ENCODE assay signal across 8 cellular contexts in the genomic region with DNA sequence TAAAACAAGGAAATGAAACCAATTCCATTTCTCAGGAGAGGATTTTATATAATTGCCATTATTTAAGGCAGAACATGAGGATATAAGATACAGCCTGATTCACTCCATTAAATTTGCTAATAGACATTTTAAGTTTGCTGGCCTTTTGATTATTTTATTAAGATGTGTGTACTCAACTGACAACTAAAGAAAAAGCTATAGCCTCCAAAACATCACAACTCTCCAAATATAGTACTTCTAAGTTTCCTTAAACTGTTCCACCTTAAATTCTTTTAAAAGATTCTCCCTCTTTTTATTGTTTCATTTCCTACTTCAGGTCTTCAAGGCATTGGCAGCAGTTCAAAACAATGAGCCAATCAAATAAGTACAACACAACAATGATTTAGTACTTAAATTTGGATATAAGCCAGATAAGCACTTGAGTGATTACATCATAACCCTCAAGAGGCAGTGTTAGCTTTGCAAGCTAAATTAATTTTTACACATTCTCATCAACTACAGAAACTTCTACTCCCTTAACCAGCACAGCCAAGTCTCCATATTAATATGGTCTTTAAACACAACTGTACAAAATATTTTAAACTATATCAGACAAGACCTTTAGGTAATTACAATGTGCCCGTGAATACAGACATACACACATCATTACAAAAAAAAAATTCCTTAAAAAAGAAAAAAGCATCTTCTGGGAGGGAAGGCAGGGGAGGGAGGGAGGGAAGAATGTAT.
DNase-seq lines count a peak whose midpoint lies in the region; ATAC-seq and TF ChIP-seq lines count a peak whose summit lies in the region.

No MANE protein-coding gene starts in this region.

- CTCF ChIA-PET in activated CD8-positive, alpha-beta T cell treated with anti-CD3 and anti-CD28 coated beads for 36 hours (lab: Charles Lee), result interaction anchor here (1.0 to 1.5 kb wide), 2 partner anchors 10 to 11 kb away, joined by 4 read pairs; no protein-coding TSS in a partner anchor
- CTCF ChIA-PET in activated CD8-positive, alpha-beta T cell treated with anti-CD3 and anti-CD28 coated beads, Interleukin-2, amount 10 ng/mL, durations not matched to agents 7 days and 5 days (lab: Charles Lee), result interaction anchor here (1.0 to 1.2 kb wide), 3 partner anchors 10 to 23 kb away, joined by 3 read pairs; no protein-coding TSS in a partner anchor

- peaks cover 32% of the 10 kb centered on the region for H3K4me1 Mint-ChIP-seq in activated CD8-positive, alpha-beta T cell treated with anti-CD3 and anti-CD28 coated beads for 36 hours (ENCODE audit: low read depth)
- peaks cover 10% of the 10 kb centered on the region for H3K4me1 Mint-ChIP-seq in activated CD8-positive, alpha-beta T cell treated with anti-CD3 and anti-CD28 coated beads, Interleukin-2, amount 10 ng/mL, durations not matched to agents 7 days and 5 days (ENCODE audit: low read depth)

- no peak overlapping the region for H3K4me3 Mint-ChIP-seq in activated CD8-positive, alpha-beta T cell treated with anti-CD3 and anti-CD28 coated beads for 36 hours
- no peak overlapping the region for H3K4me3 Mint-ChIP-seq in activated CD8-positive, alpha-beta T cell treated with anti-CD3 and anti-CD28 coated beads, Interleukin-2, amount 10 ng/mL, durations not matched to agents 7 days and 5 days

- no peaks in the 10 kb centered on the region for H3K9me3 Mint-ChIP-seq in activated CD8-positive, alpha-beta T cell treated with anti-CD3 and anti-CD28 coated beads for 36 hours
- no peaks in the 10 kb centered on the region for H3K9me3 Mint-ChIP-seq in activated CD8-positive, alpha-beta T cell treated with anti-CD3 and anti-CD28 coated beads, Interleukin-2, amount 10 ng/mL, durations not matched to agents 7 days and 5 days (ENCODE audit: insufficient read depth)

- H3K27me3 Mint-ChIP-seq in activated CD8-positive, alpha-beta T cell treated with anti-CD3 and anti-CD28 coated beads for 36 hours, result no peaks in the 10 kb centered on the region
- H3K27me3 Mint-ChIP-seq in activated CD8-positive, alpha-beta T cell treated with anti-CD3 and anti-CD28 coated beads, Interleukin-2, amount 10 ng/mL, durations not matched to agents 7 days and 5 days (ENCODE audit: low read depth), result no peaks in the 10 kb centered on the region

- intact Hi-C loops in activated CD8-positive, alpha-beta T cell treated with anti-CD3 and anti-CD28 coated beads for 36 hours (cut with micrococcal nuclease), result no loop called here

- peaks cover 25% of the 10 kb centered on the region for H3K36me3 Mint-ChIP-seq in activated CD8-positive, alpha-beta T cell treated with anti-CD3 and anti-CD28 coated beads for 36 hours (ENCODE audit: low read depth)
- peaks cover 27% of the 10 kb centered on the region for H3K36me3 Mint-ChIP-seq in activated CD8-positive, alpha-beta T cell treated with anti-CD3 and anti-CD28 coated beads, Interleukin-2, amount 10 ng/mL, durations not matched to agents 7 days and 5 days (ENCODE audit: low read depth)

- no peak for TF ChIP-seq CTCF in activated CD8-positive, alpha-beta T cell treated with anti-CD3 and anti-CD28 coated beads for 36 hours (IDR thresholded peaks at IDR 0.05)
- no peak for TF ChIP-seq CTCF in astrocyte of the cerebellum (IDR thresholded peaks at IDR 0.05; ENCODE audit: low read depth, low read length, missing control alignments)
- TF ChIP-seq CTCF in GM13976 (IDR thresholded peaks at IDR 0.05; ENCODE audit: borderline replicate concordance, control extremely low read depth, extremely low read depth, insufficient read depth, missing control alignments), result no peak

- peak; percentile 30 for ATAC-seq in activated CD8-positive, alpha-beta T cell treated with anti-CD3 and anti-CD28 coated beads for 36 hours
- ATAC-seq in activated CD8-positive, alpha-beta T cell treated with anti-CD3 and anti-CD28 coated beads, Interleukin-2, amount 10 ng/mL, durations not matched to agents 7 days and 5 days, result no peak

- H3K4me3 ChIP-seq in astrocyte of the cerebellum (ENCODE audit: low read depth, low read length), result no peak overlapping the region

- POLR2A ChIA-PET in activated CD8-positive, alpha-beta T cell treated with anti-CD3 and anti-CD28 coated beads for 36 hours (lab: Charles Lee), result no interaction called here
- POLR2A ChIA-PET in activated CD8-positive, alpha-beta T cell treated with anti-CD3 and anti-CD28 coated beads, Interleukin-2, amount 10 ng/mL, durations not matched to agents 7 days and 5 days (lab: Charles Lee), result no interaction called here

- DNase-seq in activated CD8-positive, alpha-beta T cell treated with anti-CD3 and anti-CD28 coated beads for 36 hours, result no peak
- DNase-seq in activated CD8-positive, alpha-beta T cell treated with anti-CD3 and anti-CD28 coated beads, Interleukin-2, amount 10 ng/mL, durations not matched to agents 7 days and 5 days, result no peak
- DNase-seq in NCI-H2196 (lab: John Stamatoyannopoulos, UW; ENCODE audit: unreplicated experiment) (peak; percentile 65), astrocyte of the cerebellum (ENCODE audit: low read depth) (peak; percentile 82), left kidney (ENCODE audit: low read depth, low spot score) (peak; percentile 68), GM13976 (ENCODE audit: low spot score) (no peak), inferior parietal cortex (ENCODE audit: extremely low spot score) (no peak)
- DNase-seq in stimulated activated CD4-positive, alpha-beta T cell treated with anti-CD3 and anti-CD28 coated beads, Interleukin-2, amount 100 ng/mL, for 24 hours, result no peak

- in situ Hi-C loops in astrocyte of the cerebellum (cut with HindIII; ENCODE audit: low sequenced_read_pairs), result no loop called here
- in situ Hi-C loops in GM13976 (cut with MboI; ENCODE audit: low sequenced_read_pairs, unreplicated experiment), result no loop called here

- peak overlapping the region; percentile 26 for H3K27ac Mint-ChIP-seq in activated CD8-positive, alpha-beta T cell treated with anti-CD3 and anti-CD28 coated beads for 36 hours
- no peak overlapping the region for H3K27ac Mint-ChIP-seq in activated CD8-positive, alpha-beta T cell treated with anti-CD3 and anti-CD28 coated beads, Interleukin-2, amount 10 ng/mL, durations not matched to agents 7 days and 5 days

Comparison
In these comparisons a context has a peak if more than half of its experiments do, and no peak if none do; other contexts are left out.
1. DNase-seq: peak in NCI-H2196 (single experiment), astrocyte of the cerebellum (single experiment) and left kidney (single experiment); none in activated CD8-positive, alpha-beta T cell treated with anti-CD3 and anti-CD28 coated beads for 36 hours (single experiment), activated CD8-positive, alpha-beta T cell treated with anti-CD3 and anti-CD28 coated beads, Interleukin-2, amount 10 ng/mL, durations not matched to agents 7 days and 5 days (single experiment), GM13976 (single experiment), stimulated activated CD4-positive, alpha-beta T cell treated with anti-CD3 and anti-CD28 coated beads, Interleukin-2, amount 100 ng/mL, for 24 hours (0 of 2) and inferior parietal cortex (single experiment).